1 cellular context compared by ENCODE assay signal in genomic region chr2:226631671-226632070, GRCh38.
TF ChIP-seq lines count a peak whose summit lies in the region.

No MANE protein-coding gene starts in this region.

TF ChIP-seq in SK-N-SH treated with all-trans-retinoic acid at 6 μM for 48 hours, 23 proteins besides CTCF, POLR2A, EP300 and RAD21 (continued from another document):
- TF ChIP-seq, protein P1, sequence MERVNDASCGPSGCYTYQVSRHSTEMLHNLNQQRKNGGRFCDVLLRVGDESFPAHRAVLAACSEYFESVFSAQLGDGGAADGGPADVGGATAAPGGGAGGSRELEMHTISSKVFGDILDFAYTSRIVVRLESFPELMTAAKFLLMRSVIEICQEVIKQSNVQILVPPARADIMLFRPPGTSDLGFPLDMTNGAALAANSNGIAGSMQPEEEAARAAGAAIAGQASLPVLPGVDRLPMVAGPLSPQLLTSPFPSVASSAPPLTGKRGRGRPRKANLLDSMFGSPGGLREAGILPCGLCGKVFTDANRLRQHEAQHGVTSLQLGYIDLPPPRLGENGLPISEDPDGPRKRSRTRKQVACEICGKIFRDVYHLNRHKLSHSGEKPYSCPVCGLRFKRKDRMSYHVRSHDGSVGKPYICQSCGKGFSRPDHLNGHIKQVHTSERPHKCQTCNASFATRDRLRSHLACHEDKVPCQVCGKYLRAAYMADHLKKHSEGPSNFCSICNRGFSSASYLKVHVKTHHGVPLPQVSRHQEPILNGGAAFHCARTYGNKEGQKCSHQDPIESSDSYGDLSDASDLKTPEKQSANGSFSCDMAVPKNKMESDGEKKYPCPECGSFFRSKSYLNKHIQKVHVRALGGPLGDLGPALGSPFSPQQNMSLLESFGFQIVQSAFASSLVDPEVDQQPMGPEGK (CRISPR knock-in tag; IDR thresholded peaks at IDR 0.05; ENCODE audit: borderline replicate concordance): no peak
- TF ChIP-seq, protein P2, sequence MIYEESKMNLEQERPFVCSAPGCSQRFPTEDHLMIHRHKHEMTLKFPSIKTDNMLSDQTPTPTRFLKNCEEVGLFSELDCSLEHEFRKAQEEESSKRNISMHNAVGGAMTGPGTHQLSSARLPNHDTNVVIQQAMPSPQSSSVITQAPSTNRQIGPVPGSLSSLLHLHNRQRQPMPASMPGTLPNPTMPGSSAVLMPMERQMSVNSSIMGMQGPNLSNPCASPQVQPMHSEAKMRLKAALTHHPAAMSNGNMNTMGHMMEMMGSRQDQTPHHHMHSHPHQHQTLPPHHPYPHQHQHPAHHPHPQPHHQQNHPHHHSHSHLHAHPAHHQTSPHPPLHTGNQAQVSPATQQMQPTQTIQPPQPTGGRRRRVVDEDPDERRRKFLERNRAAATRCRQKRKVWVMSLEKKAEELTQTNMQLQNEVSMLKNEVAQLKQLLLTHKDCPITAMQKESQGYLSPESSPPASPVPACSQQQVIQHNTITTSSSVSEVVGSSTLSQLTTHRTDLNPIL (CRISPR knock-in tag; IDR thresholded peaks at IDR 0.05; ENCODE audit: low read depth): no peak
- TF ChIP-seq, protein P3, sequence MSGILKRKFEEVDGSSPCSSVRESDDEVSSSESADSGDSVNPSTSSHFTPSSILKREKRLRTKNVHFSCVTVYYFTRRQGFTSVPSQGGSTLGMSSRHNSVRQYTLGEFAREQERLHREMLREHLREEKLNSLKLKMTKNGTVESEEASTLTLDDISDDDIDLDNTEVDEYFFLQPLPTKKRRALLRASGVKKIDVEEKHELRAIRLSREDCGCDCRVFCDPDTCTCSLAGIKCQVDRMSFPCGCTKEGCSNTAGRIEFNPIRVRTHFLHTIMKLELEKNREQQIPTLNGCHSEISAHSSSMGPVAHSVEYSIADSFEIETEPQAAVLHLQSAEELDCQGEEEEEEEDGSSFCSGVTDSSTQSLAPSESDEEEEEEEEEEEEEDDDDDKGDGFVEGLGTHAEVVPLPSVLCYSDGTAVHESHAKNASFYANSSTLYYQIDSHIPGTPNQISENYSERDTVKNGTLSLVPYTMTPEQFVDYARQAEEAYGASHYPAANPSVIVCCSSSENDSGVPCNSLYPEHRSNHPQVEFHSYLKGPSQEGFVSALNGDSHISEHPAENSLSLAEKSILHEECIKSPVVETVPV (CRISPR knock-in tag; IDR thresholded peaks at IDR 0.05): no peak
- no peak for TF ChIP-seq ZC3H10 (CRISPR knock-in tag; IDR thresholded peaks at IDR 0.05)
TF ChIP-seq in SK-N-SH treated with all-trans-retinoic acid at 6 μM for 48 hours: peak in this region for 0.
